1 cellular context compared by ENCODE assay signal in genomic region chr19:5674734-5675133, GRCh38.
A peak's percentile ranks its signal among the peaks of the same experiment; 100 is the strongest.
TF ChIP-seq lines count a peak whose summit lies in the region.

No MANE protein-coding gene starts in this region.

TF ChIP-seq in HepG2, 621 proteins besides CTCF, POLR2A, EP300 and RAD21:
- TF ChIP-seq RBFOX2 (IDR thresholded peaks at IDR 0.05; ENCODE audit: low read depth, low read length) (no peak), KDM3A (CRISPR knock-in tag; IDR thresholded peaks at IDR 0.05; ENCODE audit: low read depth) (no peak), ZNF143 (CRISPR knock-in tag; IDR thresholded peaks at IDR 0.05) (no peak), POLR2G (IDR thresholded peaks at IDR 0.05; ENCODE audit: low read depth, low read length) (0 out of 2 replicates have a peak, but pooled peaks have one; percentile 1)
TF ChIP-seq in HepG2: peak in this region for 1.
